ENCODE assay signal across 8 cellular contexts in the genomic region with DNA sequence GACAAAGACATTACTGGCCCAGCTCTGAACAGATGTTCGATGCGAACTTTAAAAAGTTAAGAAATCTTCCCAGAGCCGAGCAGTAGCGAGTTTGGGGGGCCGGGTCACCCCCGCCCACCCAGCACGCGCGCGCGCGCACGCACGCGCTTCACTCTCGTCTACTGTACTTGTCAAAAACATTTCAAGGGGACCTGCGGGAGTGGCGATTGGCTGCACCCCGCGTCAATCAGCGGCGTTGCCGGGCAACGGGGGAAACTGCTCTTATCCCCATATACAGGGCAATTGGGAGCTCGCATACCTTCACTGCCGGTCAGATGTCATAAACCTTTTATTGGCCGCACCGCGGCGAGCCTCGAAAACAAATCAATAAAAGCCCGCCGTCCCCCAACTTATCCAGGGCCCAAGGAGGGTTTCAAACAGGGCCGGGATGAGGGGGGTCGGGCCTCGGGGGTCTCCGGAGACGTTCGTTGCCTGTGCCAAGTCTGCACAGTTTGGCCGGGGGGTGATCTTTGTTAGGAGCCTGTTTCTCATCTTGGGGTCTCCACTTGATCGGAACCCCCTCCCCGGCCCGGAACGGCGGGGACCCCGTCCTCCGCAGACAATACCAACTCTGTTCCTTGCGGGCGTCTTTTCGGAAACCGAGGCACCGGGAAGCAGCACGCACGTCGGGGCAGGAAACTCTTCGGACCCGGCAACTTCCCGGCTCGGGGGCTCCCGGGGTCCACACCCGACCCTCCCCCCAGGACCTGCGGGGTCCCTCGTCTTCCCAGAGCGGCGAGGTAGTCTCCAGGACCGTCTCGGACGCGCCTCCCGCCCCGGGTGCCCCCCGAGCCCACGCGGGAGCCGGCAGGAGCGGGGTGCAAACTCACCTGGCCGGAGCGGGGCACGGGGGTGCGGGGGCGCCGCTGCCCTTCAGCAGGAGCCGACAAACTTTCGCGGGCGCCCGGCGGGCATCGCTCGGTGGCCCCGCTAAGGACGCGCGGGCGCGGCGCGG. TPM values are rescaled to one million over a fixed set of nuclear protein-coding genes. Genes with fewer than 3 reads are reported as not detected.
DNase-seq lines count a peak whose midpoint lies in the region; ATAC-seq and TF ChIP-seq lines count a peak whose summit lies in the region.

No MANE protein-coding gene starts in this region.

- CTCF ChIA-PET in SK-N-SH (lab: Yijun Ruan, JAX): interaction anchor here (1.1 to 2.0 kb wide), 2 partner anchors 375 to 418 kb away, joined by 4 to 6 read pairs; no protein-coding TSS in a partner anchor

- WGBS in SK-N-SH (ENCODE audit: low lambda C conversion rate): 0% methylated on average over 32 of the region's 98 CpGs
- 0 to 1% methylated on average over 39 to 75 of the region's 98 CpGs for WGBS in testis, 2 donors

- ATAC-seq in omental fat pad (ENCODE audit: low FRiP score): peak; percentile 87

- no peaks in the 10 kb centered on the region for H3K27me3 ChIP-seq in SK-N-SH (ENCODE audit: insufficient read depth)
- no peaks in the 10 kb centered on the region for H3K27me3 ChIP-seq in testis

- TF ChIP-seq EP300 in SK-N-SH (IDR thresholded peaks at IDR 0.05; ENCODE audit: borderline replicate concordance in 1 of 2, low read depth in 1 of 2, low read length in 1 of 2): no peak

- peak overlapping the region; percentile 91 for H3K9ac ChIP-seq in SK-N-SH

- H3K27me3 Mint-ChIP-seq in HFFc6 (ENCODE audit: insufficient read depth) (peaks cover 6% of the 10 kb centered on the region), glutamatergic neuron (ENCODE audit: unreplicated experiment) (peaks cover 12% of the 10 kb centered on the region)
- H3K27me3 Mint-ChIP-seq in activated naive CD8-positive, alpha-beta T cell: no peaks in the 10 kb centered on the region

- H3K4me1 ChIP-seq in SK-N-SH (ENCODE audit: control insufficient read depth in 1 of 2, insufficient read depth in 2 of 2, low read depth in 1 of 2, low read length in 1 of 2) (peaks cover 9 to 20% of the 10 kb centered on the region in 2 experiments; a peak in 3 of 4 replicates), testis (peaks cover 22% of the 10 kb centered on the region)

- H3K4me1 Mint-ChIP-seq in HFFc6 (ENCODE audit: low read depth) (peaks cover 33% of the 10 kb centered on the region), glutamatergic neuron (ENCODE audit: low read depth, unreplicated experiment) (peaks cover 17% of the 10 kb centered on the region)
- H3K4me1 Mint-ChIP-seq in activated naive CD8-positive, alpha-beta T cell (ENCODE audit: low read depth): peaks cover 57% of the 10 kb centered on the region

- H3K9me3 Mint-ChIP-seq in HFFc6: no peaks in the 10 kb centered on the region
- no peaks in the 10 kb centered on the region for H3K9me3 Mint-ChIP-seq in activated naive CD8-positive, alpha-beta T cell (ENCODE audit: low read depth)
- peaks cover 16% of the 10 kb centered on the region for H3K9me3 Mint-ChIP-seq in glutamatergic neuron (ENCODE audit: unreplicated experiment)

- peaks cover 19% of the 10 kb centered on the region for H3K79me2 ChIP-seq in SK-N-SH (ENCODE audit: insufficient read depth)

- no peaks in the 10 kb centered on the region for H3K9me2 ChIP-seq in SK-N-SH

- no peak for TF ChIP-seq POLR2A in testis (IDR thresholded peaks at IDR 0.05)

- TF ChIP-seq CTCF in HFFc6 (IDR thresholded peaks at IDR 0.05): no peak
- no peak for TF ChIP-seq CTCF in SK-N-SH (IDR thresholded peaks at IDR 0.05)
- TF ChIP-seq CTCF in glutamatergic neuron (IDR thresholded peaks at IDR 0.05; ENCODE audit: partially characterized antibody, unreplicated experiment): no peak
- no peak for TF ChIP-seq CTCF in omental fat pad (IDR thresholded peaks at IDR 0.05)
- no peak for TF ChIP-seq CTCF in testis (IDR thresholded peaks at IDR 0.05)

- intact Hi-C loops in testis (cut with DNase I; ENCODE audit: low total_unique reads): no loop called here

- H3K4me3 ChIP-seq in SK-N-SH (ENCODE audit: low read depth in 2 of 2, low read length in 1 of 2): peak overlapping the region; percentile 78 to 92
- peak overlapping the region; percentile 89 to 90 for H3K4me3 ChIP-seq in testis

- no peak for TF ChIP-seq RAD21 in SK-N-SH (IDR thresholded peaks at IDR 0.05; ENCODE audit: low read length)

- H3K9me3 ChIP-seq in SK-N-SH: no peaks in the 10 kb centered on the region
- no peaks in the 10 kb centered on the region for H3K9me3 ChIP-seq in testis

- H3K4me2 ChIP-seq in SK-N-SH: peak overlapping the region; percentile 88

- H3K4me3 Mint-ChIP-seq in HFFc6: peak overlapping the region; percentile 96
- peak overlapping the region; percentile 93 for H3K4me3 Mint-ChIP-seq in activated naive CD8-positive, alpha-beta T cell
- peak overlapping the region; percentile 89 for H3K4me3 Mint-ChIP-seq in glutamatergic neuron (ENCODE audit: unreplicated experiment)

- H3K27ac ChIP-seq in SK-N-SH (ENCODE audit: low read depth in 2 of 2, low read length in 1 of 2) (peak overlapping the region; percentile 84 to 85), testis (peak overlapping the region; percentile 92 to 96)

- H3K36me3 Mint-ChIP-seq in HFFc6 (ENCODE audit: low read depth) (peaks cover 19% of the 10 kb centered on the region; the same call in 1 of the 2 replicates), glutamatergic neuron (ENCODE audit: unreplicated experiment) (no peaks in the 10 kb centered on the region)
- peaks cover 6% of the 10 kb centered on the region for H3K36me3 Mint-ChIP-seq in activated naive CD8-positive, alpha-beta T cell

- no peaks in the 10 kb centered on the region for H3F3A ChIP-seq in SK-N-SH (replicated peaks; ENCODE audit: insufficient read depth)

- H4K20me1 ChIP-seq in SK-N-SH (ENCODE audit: insufficient read depth): no peaks in the 10 kb centered on the region

- H3K36me3 ChIP-seq in SK-N-SH (replicated peaks in 1 of 2; ENCODE audit: control insufficient read depth in 1 of 2, insufficient read depth in 2 of 2, low read length in 1 of 2) (peaks cover 0 to 14% of the 10 kb centered on the region in 2 experiments), testis (ENCODE audit: low read depth, missing control alignments) (no peaks in the 10 kb centered on the region)

- H3K27ac Mint-ChIP-seq in HFFc6: peak overlapping the region; percentile 94
- peak overlapping the region; percentile 91 for H3K27ac Mint-ChIP-seq in activated naive CD8-positive, alpha-beta T cell
- H3K27ac Mint-ChIP-seq in glutamatergic neuron (ENCODE audit: unreplicated experiment): peak overlapping the region; percentile 83

- POLR2A ChIA-PET in SK-N-SH (lab: Yijun Ruan, JAX): no interaction called here

- DNase-seq in GM03348 (ENCODE audit: low spot score) (peak; percentile 99), HFFc6 (peak; percentile 99), NAMALWA (ENCODE audit: low spot score) (peak; percentile 98), SK-N-SH (peak; percentile 98), glutamatergic neuron (peak; percentile 98), omental fat pad (ENCODE audit: low spot score) (peak; percentile 94), testis (peak; percentile 98)

- peak overlapping the region; percentile 3; the same call in 1 of the 2 replicates for H2AFZ ChIP-seq in SK-N-SH (ENCODE audit: low read depth)

TF ChIP-seq in SK-N-SH, 30 proteins besides CTCF, POLR2A, EP300 and RAD21 (continues in another document):
- TF ChIP-seq EZH2phosphoT487 (IDR thresholded peaks at IDR 0.05; ENCODE audit: borderline replicate concordance, low read depth): no peak
- no peak for TF ChIP-seq ELF1 (IDR thresholded peaks at IDR 0.05)
- TF ChIP-seq FOXM1 (IDR thresholded peaks at IDR 0.05; ENCODE audit: low read depth): no peak
- peak; percentile 93 for TF ChIP-seq MXI1 (IDR thresholded peaks at IDR 0.05; ENCODE audit: low read depth, low read length)
- TF ChIP-seq, protein P1, sequence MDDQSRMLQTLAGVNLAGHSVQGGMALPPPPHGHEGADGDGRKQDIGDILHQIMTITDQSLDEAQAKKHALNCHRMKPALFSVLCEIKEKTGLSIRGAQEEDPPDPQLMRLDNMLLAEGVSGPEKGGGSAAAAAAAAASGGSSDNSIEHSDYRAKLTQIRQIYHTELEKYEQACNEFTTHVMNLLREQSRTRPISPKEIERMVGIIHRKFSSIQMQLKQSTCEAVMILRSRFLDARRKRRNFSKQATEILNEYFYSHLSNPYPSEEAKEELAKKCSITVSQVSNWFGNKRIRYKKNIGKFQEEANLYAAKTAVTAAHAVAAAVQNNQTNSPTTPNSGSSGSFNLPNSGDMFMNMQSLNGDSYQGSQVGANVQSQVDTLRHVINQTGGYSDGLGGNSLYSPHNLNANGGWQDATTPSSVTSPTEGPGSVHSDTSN (IDR thresholded peaks at IDR 0.05): peak; percentile 100
- peak; percentile 64 for TF ChIP-seq NRF1 (IDR thresholded peaks at IDR 0.05; ENCODE audit: low read depth, low read length)
- TF ChIP-seq, protein P2, sequence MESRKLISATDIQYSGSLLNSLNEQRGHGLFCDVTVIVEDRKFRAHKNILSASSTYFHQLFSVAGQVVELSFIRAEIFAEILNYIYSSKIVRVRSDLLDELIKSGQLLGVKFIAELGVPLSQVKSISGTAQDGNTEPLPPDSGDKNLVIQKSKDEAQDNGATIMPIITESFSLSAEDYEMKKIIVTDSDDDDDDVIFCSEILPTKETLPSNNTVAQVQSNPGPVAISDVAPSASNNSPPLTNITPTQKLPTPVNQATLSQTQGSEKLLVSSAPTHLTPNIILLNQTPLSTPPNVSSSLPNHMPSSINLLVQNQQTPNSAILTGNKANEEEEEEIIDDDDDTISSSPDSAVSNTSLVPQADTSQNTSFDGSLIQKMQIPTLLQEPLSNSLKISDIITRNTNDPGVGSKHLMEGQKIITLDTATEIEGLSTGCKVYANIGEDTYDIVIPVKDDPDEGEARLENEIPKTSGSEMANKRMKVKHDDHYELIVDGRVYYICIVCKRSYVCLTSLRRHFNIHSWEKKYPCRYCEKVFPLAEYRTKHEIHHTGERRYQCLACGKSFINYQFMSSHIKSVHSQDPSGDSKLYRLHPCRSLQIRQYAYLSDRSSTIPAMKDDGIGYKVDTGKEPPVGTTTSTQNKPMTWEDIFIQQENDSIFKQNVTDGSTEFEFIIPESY (IDR thresholded peaks at IDR 0.05; ENCODE audit: borderline replicate concordance, low read depth): no peak
- no peak for TF ChIP-seq FOXJ3 (CRISPR knock-in tag; IDR thresholded peaks at IDR 0.05)

RNA-seq across cellular contexts. Expression of a gene that starts 0.7 kb away (rescaled TPM):
- total RNA-seq in HFFc6 (2021; fragmentation: NEBNext Ultra II Directional; extraction: Animal tissue kit (Norgen Biotek cat#: 25700)): 10 to 100 TPM; 31.9 to 43.4 (median 37.9) TPM
- polyA plus RNA-seq in SK-N-SH (2012; rRNA removed) (9.8 and 12.0 TPM in 2 replicates), testis (ENCODE audit: insufficient read depth, low read depth, low replicate concordance) (40.7 TPM)
- 10.5 and 11.9 TPM in 2 replicates for polyA plus RNA-seq in SK-N-SH (2012; cell fraction: cytosol; rRNA removed)
- 9.6 and 9.8 TPM in 2 replicates for polyA plus RNA-seq in SK-N-SH (2012; cell fraction: nucleus; rRNA removed)
- total RNA-seq in glutamatergic neuron (ENCODE audit: unreplicated experiment) (139 TPM), omental fat pad (100 to 1,000 TPM in 3 of 4 donors, 10 to 100 TPM in 1; 91.7 to 207 (median 125) TPM), testis (100 to 1,000 TPM; 100 to 103 TPM)

Comparison
In these comparisons a context has a peak if more than half of its experiments do, and no peak if none do; other contexts are left out.
1. Peak in every context shown above with its lines: DNase-seq, ATAC-seq, H3K4me3 ChIP-seq and H3K27ac ChIP-seq.